In genomic region chr12:68940731-68941130, GRCh38 we compare ENCODE assay signal across 22 cellular contexts.
"Had no signal": no experiment of that assay in that cellular context is flagged by ENCODE, and none has a peak within 500 bp of the region (broad histone marks: within the 10 kb centered on the region; RNA-seq: fewer than 3 reads in every experiment).

No MANE protein-coding gene starts in this region.

- ATAC-seq: activated CD8-positive, alpha-beta T cell treated with anti-CD3 and anti-CD28 coated beads, Interleukin-2, amount 10 ng/mL, durations not matched to agents 7 days and 5 days; WTC11 had no signal

- H3K9me3 ChIP-seq: MG63 had no signal

- H3K36me3 ChIP-seq: brain microvascular endothelial cell, MG63 had no signal

- H3K27ac ChIP-seq: brain microvascular endothelial cell, KMS-11, PC-9 had no signal

- H2AFZ ChIP-seq: PC-9 had no signal

- H3K27me3 ChIP-seq: brain microvascular endothelial cell, MG63 had no signal

- H3K4me3 ChIP-seq: MG63, PC-9 had no signal

- H3K4me2 ChIP-seq: KMS-11, PC-9 had no signal

- DNase-seq: activated CD4-positive, alpha-beta T cell treated with anti-CD3 and anti-CD28 coated beads for 48 hours; activated CD4-positive, alpha-beta T cell treated with anti-CD3 and anti-CD28 coated beads, Interleukin-2, amount 50 U/mL, for 4 hours; activated CD4-positive, CD25-positive, alpha-beta regulatory T cell treated with anti-CD3 and anti-CD28 coated beads, Interleukin-2, amount 50 U/mL, for 72 hours; activated CD8-positive, alpha-beta T cell treated with anti-CD3 and anti-CD28 coated beads, Interleukin-2, amount 10 ng/mL, durations not matched to agents 7 days and 5 days; activated effector memory CD4-positive, alpha-beta T cell treated with Interleukin-2 at 50 U/mL for 16 hours; activated naive CD4-positive, alpha-beta T cell; activated T-cell treated with anti-CD3 and anti-CD28 coated beads, Interleukin-2, amount 50 U/mL, for 24 hours; brain microvascular endothelial cell; cerebellar nuclear complex; MG63; NCI-H1105 treated with DMSO at 0.1 percent for 48 hours; NCI-H1436 treated with DMSO at 0.1 percent for 48 hours; NCI-H187; NCI-H2081; NCI-H510A treated with DMSO at 0.1 percent for 48 hours; NCI-H69; NK-92 treated with Interleukin-12 subunit alpha and Interleukin-12 subunit beta, amount 100 ng/mL, for 24 hours; PC-9; SIG-M5; T-helper 9 cell had no signal

- H3K9ac ChIP-seq: KMS-11 had no signal
